ENCODE assay signal across 8 cellular contexts in the genomic region with DNA sequence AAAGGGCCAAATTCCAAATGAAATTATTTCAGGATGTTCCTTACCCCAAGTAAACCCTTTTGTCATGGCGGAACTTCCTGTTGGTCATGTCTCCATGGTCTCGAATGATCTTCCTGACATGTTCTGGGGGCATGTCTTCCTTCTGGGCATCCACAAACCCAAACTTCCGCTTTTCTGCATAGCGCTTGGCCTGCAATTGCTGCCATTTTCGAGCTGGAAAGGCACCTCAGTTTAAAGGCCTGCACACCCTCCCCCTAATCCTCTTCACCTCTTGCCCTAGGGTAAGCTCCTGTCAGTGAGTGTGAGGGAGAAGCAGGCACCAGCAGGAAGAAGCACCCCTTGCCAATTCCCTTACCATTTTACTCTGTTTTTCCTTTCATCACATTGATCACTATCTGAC. TPM values are rescaled to one million over a fixed set of nuclear protein-coding genes. Genes with fewer than 3 reads are reported as not detected.
A peak's percentile ranks its signal among the peaks of the same experiment; 100 is the strongest.
DNase-seq lines count a peak whose midpoint lies in the region; ATAC-seq and TF ChIP-seq lines count a peak whose summit lies in the region.

No MANE protein-coding gene starts in this region.

- peaks cover 52% of the 10 kb centered on the region for H3K36me3 ChIP-seq in left ventricle myocardium inferior
- peaks cover 0 to 49% of the 10 kb centered on the region in 2 donors for H3K36me3 ChIP-seq in adrenal gland (replicated peaks in 1 of 2)
- H3K36me3 ChIP-seq in uterus = no peaks in the 10 kb centered on the region

- no peak for TF ChIP-seq CTCF in left ventricle myocardium inferior (IDR thresholded peaks at IDR 0.05; ENCODE audit: borderline replicate concordance)
- no peak for TF ChIP-seq CTCF in adrenal gland (IDR thresholded peaks at IDR 0.05)
- TF ChIP-seq CTCF in uterus (IDR thresholded peaks at IDR 0.05) = no peak

- intact Hi-C loops in left ventricle myocardium inferior (cut with micrococcal nuclease) (no loop called here), Right ventricle myocardium superior (cut with DNase I) (no loop called here), adrenal gland (cut with DNase I) (no loop called here), uterus (cut with DNase I; ENCODE audit: low total_unique reads) (no loop called here)

- no peaks in the 10 kb centered on the region for H3K27me3 ChIP-seq in left ventricle myocardium inferior (ENCODE audit: low read depth)
- H3K27me3 ChIP-seq in adrenal gland = no peaks in the 10 kb centered on the region
- no peaks in the 10 kb centered on the region for H3K27me3 ChIP-seq in uterus

- H3K4me1 ChIP-seq in left ventricle myocardium inferior (peaks cover 35% of the 10 kb centered on the region), adrenal gland (replicated peaks in 1 of 2) (peaks cover 13 to 26% of the 10 kb centered on the region in 2 donors), uterus (peaks cover 0 to 7% of the 10 kb centered on the region in 2 donors)

- WGBS in adrenal gland, 4 donors = 58 to 75% (median 69%) methylated on average over 5 of the region's 5 CpGs

- TF ChIP-seq POLR2A in adrenal gland (IDR thresholded peaks at IDR 0.05) (no peak), uterus (IDR thresholded peaks at IDR 0.05) (no peak)

- DNase-seq in left ventricle myocardium inferior (no peak), Right ventricle myocardium superior (no peak), adrenal gland (no peak), medulla oblongata (ENCODE audit: extremely low spot score) (peak; percentile 22), uterus (no peak), RPMI8226 (no peak)
- DNase-seq in activated CD8-positive, alpha-beta memory T cell treated with anti-CD3 and anti-CD28 coated beads, Interleukin-2, amount 50 U/mL, for 48 hours = no peak

- H3K27ac ChIP-seq in left ventricle myocardium inferior (replicated peaks) (peak overlapping the region; percentile 91), adrenal gland (peak overlapping the region; percentile 88 to 98 (median 97)), uterus (peak overlapping the region; percentile 90 to 91)

- H3K9me3 ChIP-seq in left ventricle myocardium inferior (replicated peaks) = no peaks in the 10 kb centered on the region
- no peaks in the 10 kb centered on the region for H3K9me3 ChIP-seq in adrenal gland (replicated peaks in 1 of 3)
- no peaks in the 10 kb centered on the region for H3K9me3 ChIP-seq in uterus

- ATAC-seq in Right ventricle myocardium superior (ENCODE audit: poor library complexity) = no peak
- ATAC-seq in GM18858 (IDR thresholded peaks at IDR 0.05; ENCODE audit: unreplicated experiment) = no peak

- peak overlapping the region; percentile 83 for H3K4me3 ChIP-seq in left ventricle myocardium inferior
- peak overlapping the region in 2 of 4 donors; percentile 88 to 93 for H3K4me3 ChIP-seq in adrenal gland
- H3K4me3 ChIP-seq in uterus = peak overlapping the region; percentile 83 to 92

RNA-seq across cellular contexts. Expression of a gene that starts 1.2 kb away (rescaled TPM):
- total RNA-seq in left ventricle myocardium inferior (136 TPM), Right ventricle myocardium superior (125 TPM), adrenal gland (100 to 1,000 TPM; 179 to 748 (median 254) TPM), uterus (100 to 1,000 TPM; 123 to 413 (median 243) TPM)
- 100 to 1,000 TPM; 107 to 439 (median 155) TPM for polyA plus RNA-seq in adrenal gland

RNA-seq across cellular contexts. Expression of a gene that starts 26.7 kb away (rescaled TPM):
- total RNA-seq in left ventricle myocardium inferior = 1.8 TPM
- total RNA-seq in Right ventricle myocardium superior = 2.0 TPM
- total RNA-seq in adrenal gland = 10 to 100 TPM in 5 of 8 donors, 1 to 10 TPM in 3; 6.8 to 48.7 (median 11.4) TPM
- 10 to 100 TPM in 1 of 3 donors, 1 to 10 TPM in 2; 4.3 to 58.8 (median 7.2) TPM for polyA plus RNA-seq in adrenal gland
- 1 to 10 TPM in 3 of 4 donors, under 1 TPM in 1; 0.88 to 8.0 (median 5.4) TPM for total RNA-seq in uterus

RNA-seq across cellular contexts. Expression of a gene that starts 33.8 kb away (rescaled TPM):
- 81.7 TPM for total RNA-seq in left ventricle myocardium inferior
- 74.6 TPM for total RNA-seq in Right ventricle myocardium superior
- 10 to 100 TPM; 21.5 to 78.3 (median 36.2) TPM for total RNA-seq in adrenal gland
- 10 to 100 TPM; 37.9 to 46.5 (median 40.4) TPM for polyA plus RNA-seq in adrenal gland
- 10 to 100 TPM in 2 of 4 donors, 1 to 10 TPM in 2; 1.5 to 13.3 (median 8.5) TPM for total RNA-seq in uterus

RNA-seq across cellular contexts. Expression of a gene that starts 38.0 kb away (rescaled TPM):
- 12.2 TPM for total RNA-seq in left ventricle myocardium inferior
- 11.2 TPM for total RNA-seq in Right ventricle myocardium superior
- total RNA-seq in adrenal gland = 10 to 100 TPM in 7 of 8 donors, 1 to 10 TPM in 1; 9.3 to 24.8 (median 18.9) TPM
- polyA plus RNA-seq in adrenal gland = 10 to 100 TPM in 2 of 3 donors, under 1 TPM in 1; 0.81 to 19.1 (median 10.5) TPM
- 10 to 100 TPM in 2 of 4 donors, 1 to 10 TPM in 2; 4.4 to 33.2 (median 14.2) TPM for total RNA-seq in uterus

RNA-seq across cellular contexts. Expression of a gene that starts 41.0 kb away (rescaled TPM):
- 9.3 TPM for total RNA-seq in left ventricle myocardium inferior
- total RNA-seq in Right ventricle myocardium superior = 8.5 TPM
- 10 to 100 TPM; 28.0 to 88.8 (median 44.6) TPM for total RNA-seq in adrenal gland
- polyA plus RNA-seq in adrenal gland = 10 to 100 TPM in 2 of 3 donors, 1 to 10 TPM in 1; 4.9 to 52.3 (median 20.2) TPM
- 10 to 100 TPM; 23.6 to 40.7 (median 29.9) TPM for total RNA-seq in uterus
